8 cellular contexts compared by ENCODE assay signal in genomic region chr7:74627699-74628411, GRCh38. TPM values are rescaled to one million over a fixed set of nuclear protein-coding genes. Genes with fewer than 3 reads are reported as not detected.
A peak's percentile ranks its signal among the peaks of the same experiment; 100 is the strongest.
DNase-seq lines count a peak whose midpoint lies in the region; ATAC-seq and TF ChIP-seq lines count a peak whose summit lies in the region.

No MANE protein-coding gene starts in this region.

- H3K27me3 Mint-ChIP-seq in brain, result peaks cover 5% of the 10 kb centered on the region
- no peaks in the 10 kb centered on the region for H3K27me3 Mint-ChIP-seq in effector memory CD8-positive, alpha-beta T cell

- H3K4me3 ChIP-seq in AG10803 (ENCODE audit: low read length), result 0 out of 2 replicates have a peak overlapping the region, but pooled peaks have one; percentile 6

- in situ Hi-C loops in ACHN (cut with HindIII; ENCODE audit: low pct_ligation_motif_present, low pct_unique_long_range_greater_than_20kb, low sequenced_read_pairs), result no loop called here
- in situ Hi-C loops in KBM-7 (cut with MboI; ENCODE audit: low pct_unique_long_range_greater_than_20kb, low sequenced_read_pairs), result no loop called here

- H3K36me3 Mint-ChIP-seq in brain, result no peaks in the 10 kb centered on the region
- H3K36me3 Mint-ChIP-seq in effector memory CD8-positive, alpha-beta T cell (ENCODE audit: insufficient read depth), result no peaks in the 10 kb centered on the region

- no peak for ATAC-seq in GM21723 (IDR thresholded peaks at IDR 0.05; ENCODE audit: unreplicated experiment)
- ATAC-seq in effector memory CD8-positive, alpha-beta T cell (replicated peaks), result no peak

- peak; percentile 89 for DNase-seq in AG10803 (ENCODE audit: low read depth)
- DNase-seq in NCI-H1436 (lab: John Stamatoyannopoulos, UW), result peak; percentile 86
- peak; percentile 24 for DNase-seq in midbrain (lab: John Stamatoyannopoulos, UW)
- DNase-seq in effector memory CD8-positive, alpha-beta T cell, result no peak
- DNase-seq in ACHN, result no peak
- no peak for DNase-seq in KBM-7

- no peaks in the 10 kb centered on the region for H3K9me3 Mint-ChIP-seq in brain
- no peaks in the 10 kb centered on the region for H3K9me3 Mint-ChIP-seq in effector memory CD8-positive, alpha-beta T cell

- TF ChIP-seq CTCF in AG10803 (conservative IDR thresholded peaks at IDR 0.05; ENCODE audit: low read length) (no peak), brain (conservative IDR thresholded peaks at IDR 0.05) (no peak)

- H3K27ac Mint-ChIP-seq in brain, result peak overlapping the region; percentile 98 to 100 (median 98)
- H3K27ac Mint-ChIP-seq in effector memory CD8-positive, alpha-beta T cell, result no peak overlapping the region

- peaks cover 33% of the 10 kb centered on the region for H3K4me1 Mint-ChIP-seq in brain
- peaks cover 0 to 1% of the 10 kb centered on the region in 2 donors for H3K4me1 Mint-ChIP-seq in effector memory CD8-positive, alpha-beta T cell (ENCODE audit: low read depth in 2 of 2)

- H3K4me3 Mint-ChIP-seq in brain, result peak overlapping the region; percentile 65 to 80 (median 75)
- H3K4me3 Mint-ChIP-seq in effector memory CD8-positive, alpha-beta T cell, result no peak overlapping the region

RNA-seq across cellular contexts. Expression of gene GTF2I, which starts 29.7 kb away (rescaled TPM):
- 215 TPM for polyA plus RNA-seq in brain (ENCODE audit: insufficient read depth, low read depth, low replicate concordance)

Comparison
In these comparisons a context has a peak if more than half of its experiments do, and no peak if none do; other contexts are left out.
1. DNase-seq: peak in AG10803 (single experiment), NCI-H1436 (single experiment) and midbrain (single experiment); none in effector memory CD8-positive, alpha-beta T cell (0 of 3), ACHN (single experiment) and KBM-7 (single experiment).
2. H3K27ac Mint-ChIP-seq: peak in brain (5 of 5); none in effector memory CD8-positive, alpha-beta T cell (0 of 2).
3. H3K4me3 Mint-ChIP-seq: peak in brain (5 of 5); none in effector memory CD8-positive, alpha-beta T cell (0 of 2).